1 cellular context compared by ENCODE assay signal in the genomic region with DNA sequence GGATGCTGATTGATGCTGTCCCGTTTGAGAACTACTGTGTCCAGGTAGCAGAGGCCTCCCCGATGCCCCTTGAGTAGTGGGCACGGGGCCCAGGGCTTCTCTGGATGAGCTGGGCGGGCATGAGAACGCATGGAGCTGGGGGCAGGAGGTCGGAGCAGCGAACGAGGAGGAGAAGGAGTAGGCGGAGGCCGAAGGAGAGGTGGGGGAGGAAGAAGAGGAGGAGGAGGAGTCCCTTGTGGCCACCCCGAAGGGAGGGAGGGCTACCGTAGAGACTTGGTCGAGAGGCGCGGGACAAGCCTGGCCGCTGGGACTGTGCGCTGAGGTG.
TF ChIP-seq lines count a peak whose summit lies in the region.

No MANE protein-coding gene starts in this region.

TF ChIP-seq in HepG2, 621 proteins besides CTCF, POLR2A, EP300 and RAD21 (continued from another document):
- TF ChIP-seq, protein P1, sequence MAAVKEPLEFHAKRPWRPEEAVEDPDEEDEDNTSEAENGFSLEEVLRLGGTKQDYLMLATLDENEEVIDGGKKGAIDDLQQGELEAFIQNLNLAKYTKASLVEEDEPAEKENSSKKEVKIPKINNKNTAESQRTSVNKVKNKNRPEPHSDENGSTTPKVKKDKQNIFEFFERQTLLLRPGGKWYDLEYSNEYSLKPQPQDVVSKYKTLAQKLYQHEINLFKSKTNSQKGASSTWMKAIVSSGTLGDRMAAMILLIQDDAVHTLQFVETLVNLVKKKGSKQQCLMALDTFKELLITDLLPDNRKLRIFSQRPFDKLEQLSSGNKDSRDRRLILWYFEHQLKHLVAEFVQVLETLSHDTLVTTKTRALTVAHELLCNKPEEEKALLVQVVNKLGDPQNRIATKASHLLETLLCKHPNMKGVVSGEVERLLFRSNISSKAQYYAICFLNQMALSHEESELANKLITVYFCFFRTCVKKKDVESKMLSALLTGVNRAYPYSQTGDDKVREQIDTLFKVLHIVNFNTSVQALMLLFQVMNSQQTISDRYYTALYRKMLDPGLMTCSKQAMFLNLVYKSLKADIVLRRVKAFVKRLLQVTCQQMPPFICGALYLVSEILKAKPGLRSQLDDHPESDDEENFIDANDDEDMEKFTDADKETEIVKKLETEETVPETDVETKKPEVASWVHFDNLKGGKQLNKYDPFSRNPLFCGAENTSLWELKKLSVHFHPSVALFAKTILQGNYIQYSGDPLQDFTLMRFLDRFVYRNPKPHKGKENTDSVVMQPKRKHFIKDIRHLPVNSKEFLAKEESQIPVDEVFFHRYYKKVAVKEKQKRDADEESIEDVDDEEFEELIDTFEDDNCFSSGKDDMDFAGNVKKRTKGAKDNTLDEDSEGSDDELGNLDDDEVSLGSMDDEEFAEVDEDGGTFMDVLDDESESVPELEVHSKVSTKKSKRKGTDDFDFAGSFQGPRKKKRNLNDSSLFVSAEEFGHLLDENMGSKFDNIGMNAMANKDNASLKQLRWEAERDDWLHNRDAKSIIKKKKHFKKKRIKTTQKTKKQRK (IDR thresholded peaks at IDR 0.05; ENCODE audit: low read length): no peak
- TF ChIP-seq ZNF614 (CRISPR knock-in tag; IDR thresholded peaks at IDR 0.05; ENCODE audit: borderline replicate concordance): no peak
- no peak for TF ChIP-seq ZNF878 (CRISPR knock-in tag; IDR thresholded peaks at IDR 0.05)
- no peak for TF ChIP-seq ZNF589 (CRISPR knock-in tag; conservative IDR thresholded peaks at IDR 0.05)
- TF ChIP-seq POLR2AphosphoS2 (IDR thresholded peaks at IDR 0.05; ENCODE audit: low read depth, low read length): no peak
- TF ChIP-seq, protein P2, sequence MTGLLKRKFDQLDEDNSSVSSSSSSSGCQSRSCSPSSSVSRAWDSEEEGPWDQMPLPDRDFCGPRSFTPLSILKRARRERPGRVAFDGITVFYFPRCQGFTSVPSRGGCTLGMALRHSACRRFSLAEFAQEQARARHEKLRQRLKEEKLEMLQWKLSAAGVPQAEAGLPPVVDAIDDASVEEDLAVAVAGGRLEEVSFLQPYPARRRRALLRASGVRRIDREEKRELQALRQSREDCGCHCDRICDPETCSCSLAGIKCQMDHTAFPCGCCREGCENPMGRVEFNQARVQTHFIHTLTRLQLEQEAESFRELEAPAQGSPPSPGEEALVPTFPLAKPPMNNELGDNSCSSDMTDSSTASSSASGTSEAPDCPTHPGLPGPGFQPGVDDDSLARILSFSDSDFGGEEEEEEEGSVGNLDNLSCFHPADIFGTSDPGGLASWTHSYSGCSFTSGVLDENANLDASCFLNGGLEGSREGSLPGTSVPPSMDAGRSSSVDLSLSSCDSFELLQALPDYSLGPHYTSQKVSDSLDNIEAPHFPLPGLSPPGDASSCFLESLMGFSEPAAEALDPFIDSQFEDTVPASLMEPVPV (CRISPR knock-in tag; IDR thresholded peaks at IDR 0.05): no peak
- TF ChIP-seq ZNF138 (CRISPR knock-in tag; IDR thresholded peaks at IDR 0.05; ENCODE audit: low read depth): no peak
- no peak for TF ChIP-seq ZNF557 (CRISPR knock-in tag; IDR thresholded peaks at IDR 0.05)
- TF ChIP-seq, protein P3, sequence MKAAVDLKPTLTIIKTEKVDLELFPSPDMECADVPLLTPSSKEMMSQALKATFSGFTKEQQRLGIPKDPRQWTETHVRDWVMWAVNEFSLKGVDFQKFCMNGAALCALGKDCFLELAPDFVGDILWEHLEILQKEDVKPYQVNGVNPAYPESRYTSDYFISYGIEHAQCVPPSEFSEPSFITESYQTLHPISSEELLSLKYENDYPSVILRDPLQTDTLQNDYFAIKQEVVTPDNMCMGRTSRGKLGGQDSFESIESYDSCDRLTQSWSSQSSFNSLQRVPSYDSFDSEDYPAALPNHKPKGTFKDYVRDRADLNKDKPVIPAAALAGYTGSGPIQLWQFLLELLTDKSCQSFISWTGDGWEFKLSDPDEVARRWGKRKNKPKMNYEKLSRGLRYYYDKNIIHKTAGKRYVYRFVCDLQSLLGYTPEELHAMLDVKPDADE (CRISPR knock-in tag; IDR thresholded peaks at IDR 0.05): no peak
- TF ChIP-seq, protein P4, sequence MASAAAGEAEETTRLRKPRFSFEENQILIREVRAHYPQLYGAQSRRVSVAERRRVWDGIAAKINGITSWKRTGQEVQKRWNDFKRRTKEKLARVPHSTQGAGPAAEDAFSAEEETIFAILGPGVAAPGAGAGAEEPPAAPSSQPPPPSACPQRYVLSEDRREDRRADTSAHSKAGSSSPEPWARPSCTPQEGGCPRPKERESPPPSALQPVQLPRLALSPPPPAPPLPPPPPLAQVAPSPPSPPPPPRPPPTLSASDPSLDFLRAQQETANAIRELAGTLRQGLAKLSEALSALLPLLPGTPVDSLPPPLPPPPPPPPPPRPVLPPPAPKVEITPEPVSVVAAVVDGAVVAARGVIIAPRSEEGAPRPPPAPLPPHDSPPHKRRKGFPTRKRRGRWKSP (CRISPR knock-in tag; IDR thresholded peaks at IDR 0.05): no peak
- TF ChIP-seq SAP130 (CRISPR knock-in tag; IDR thresholded peaks at IDR 0.05; ENCODE audit: low read depth): no peak
- no peak for TF ChIP-seq NR1H2 (CRISPR knock-in tag; IDR thresholded peaks at IDR 0.05; ENCODE audit: borderline replicate concordance, low read depth)
- TF ChIP-seq ASH2L (IDR thresholded peaks at IDR 0.05; ENCODE audit: insufficient read length, low read depth, low read length): no peak
- TF ChIP-seq, protein P5, sequence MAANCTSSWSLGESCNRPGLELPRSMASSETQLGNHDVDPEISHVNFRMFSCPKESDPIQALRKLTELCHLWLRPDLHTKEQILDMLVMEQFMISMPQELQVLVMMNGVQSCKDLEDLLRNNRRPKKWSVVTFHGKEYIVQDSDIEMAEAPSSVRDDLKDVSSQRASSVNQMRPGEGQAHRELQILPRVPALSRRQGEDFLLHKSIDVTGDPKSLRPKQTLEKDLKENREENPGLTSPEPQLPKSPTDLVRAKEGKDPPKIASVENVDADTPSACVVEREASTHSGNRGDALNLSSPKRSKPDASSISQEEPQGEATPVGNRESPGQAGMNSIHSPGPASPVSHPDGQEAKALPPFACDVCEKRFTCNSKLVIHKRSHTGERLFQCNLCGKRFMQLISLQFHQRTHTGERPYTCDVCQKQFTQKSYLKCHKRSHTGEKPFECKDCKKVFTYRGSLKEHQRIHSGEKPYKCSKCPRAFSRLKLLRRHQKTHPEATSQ (CRISPR knock-in tag; IDR thresholded peaks at IDR 0.05; ENCODE audit: borderline replicate concordance): no peak
- TF ChIP-seq ETV6 (CRISPR knock-in tag; conservative IDR thresholded peaks at IDR 0.05): no peak
